Comparison of ENCODE assay signal across 1 cellular context in the genomic region with DNA sequence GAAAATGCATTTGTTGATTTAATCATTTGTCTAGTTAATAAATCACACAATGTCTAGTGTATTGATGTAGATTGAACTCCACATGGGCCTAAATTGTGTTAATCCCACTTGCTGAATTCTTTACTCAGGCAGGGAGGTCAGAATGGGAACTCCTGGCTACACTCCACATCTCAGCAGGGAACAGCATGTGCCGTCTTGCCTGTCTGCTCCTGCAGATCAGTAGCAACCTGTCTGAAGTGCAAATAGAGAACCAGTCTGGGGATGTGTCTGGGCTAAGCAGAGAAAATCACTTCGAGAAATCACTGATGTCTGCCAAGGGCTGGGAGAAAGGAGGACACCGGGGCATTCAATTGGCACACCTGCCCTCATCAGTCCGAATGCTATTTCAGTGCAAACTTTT.
TF ChIP-seq lines count a peak whose summit lies in the region.

No MANE protein-coding gene starts in this region.

TF ChIP-seq in H1, 55 proteins besides CTCF, POLR2A, EP300 and RAD21 (continued from another document):
- TF ChIP-seq ZNF274 (IDR thresholded peaks at IDR 0.05; ENCODE audit: borderline replicate concordance, extremely low read depth, low read length) (no peak), TBP (IDR thresholded peaks at IDR 0.05; ENCODE audit: low read depth, low read length) (no peak), SAP30 (IDR thresholded peaks at IDR 0.05; ENCODE audit: insufficient read depth, insufficient replicate concordance, low read length) (no peak), RXRA (IDR thresholded peaks at IDR 0.05; ENCODE audit: insufficient read depth, low read depth, low read length) (no peak), SP4 (IDR thresholded peaks at IDR 0.05; ENCODE audit: low read length) (no peak), FOSL1 (IDR thresholded peaks at IDR 0.05; ENCODE audit: insufficient read depth, low read depth, low read length) (no peak), CHD2 (IDR thresholded peaks at IDR 0.05; ENCODE audit: low read length) (no peak), TAF7 (optimal IDR thresholded peaks at IDR 0.05; ENCODE audit: borderline replicate concordance, low read depth, low read length) (no peak), BRCA1 (IDR thresholded peaks at IDR 0.05; ENCODE audit: low read depth, low read length) (no peak), YY1 (IDR thresholded peaks at IDR 0.05; ENCODE audit: low read depth, low read length) (no peak), PHF8 (conservative IDR thresholded peaks at IDR 0.05; ENCODE audit: low read depth, low read length) (no peak), KDM4A (IDR thresholded peaks at IDR 0.05; ENCODE audit: low read depth, low read length, severe bottlenecking) (no peak)
- TF ChIP-seq, protein P1, sequence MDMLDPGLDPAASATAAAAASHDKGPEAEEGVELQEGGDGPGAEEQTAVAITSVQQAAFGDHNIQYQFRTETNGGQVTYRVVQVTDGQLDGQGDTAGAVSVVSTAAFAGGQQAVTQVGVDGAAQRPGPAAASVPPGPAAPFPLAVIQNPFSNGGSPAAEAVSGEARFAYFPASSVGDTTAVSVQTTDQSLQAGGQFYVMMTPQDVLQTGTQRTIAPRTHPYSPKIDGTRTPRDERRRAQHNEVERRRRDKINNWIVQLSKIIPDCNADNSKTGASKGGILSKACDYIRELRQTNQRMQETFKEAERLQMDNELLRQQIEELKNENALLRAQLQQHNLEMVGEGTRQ (IDR thresholded peaks at IDR 0.05; ENCODE audit: low read length) = no peak
TF ChIP-seq in H1: peak in this region for 0.
